ENCODE assay signal across 10 cellular contexts in genomic region chr13:51523082-51523518, GRCh38.
A peak's percentile ranks its signal among the peaks of the same experiment; 100 is the strongest.
DNase-seq lines count a peak whose midpoint lies in the region; ATAC-seq, FAIRE-seq and TF ChIP-seq lines count a peak whose summit lies in the region.
"Had no signal": no experiment of that assay in that cellular context is flagged by ENCODE, and none has a peak within 500 bp of the region (broad histone marks: within the 10 kb centered on the region; RNA-seq: fewer than 3 reads in every experiment).

No MANE protein-coding gene starts in this region.

- H4K20me1 ChIP-seq in PC-9 (ENCODE audit: insufficient read depth): no peaks in the 10 kb centered on the region
- H4K20me1 ChIP-seq in GM12878 (ENCODE audit: control insufficient read depth, insufficient read depth): no peaks in the 10 kb centered on the region

- H3K4me2 ChIP-seq in PC-9: peak overlapping the region; percentile 43
- H3K4me2 ChIP-seq in GM12878 (ENCODE audit: control insufficient read depth, insufficient read depth): no peak overlapping the region

- H3K4me1 Mint-ChIP-seq in natural killer cell: peaks cover 20 to 24% of the 10 kb centered on the region in 2 donors
- H3K4me1 Mint-ChIP-seq in type B pancreatic cell (ENCODE audit: unreplicated experiment): no peaks in the 10 kb centered on the region

- intact Hi-C loops in PC-9 (cut with micrococcal nuclease; ENCODE audit: unreplicated experiment): loop anchor here (5.0 kb wide), 1 partner anchor 71 kb away; the partner anchor contains the start of gene INTS6
- intact Hi-C loops in GM12878 (cut with micrococcal nuclease; ENCODE audit: unreplicated experiment): no loop called here
- intact Hi-C loops in natural killer cell (cut with micrococcal nuclease): no loop called here

- peaks cover 17% of the 10 kb centered on the region for H3F3A ChIP-seq in PC-9 (ENCODE audit: insufficient read depth, low read depth)

- H3K9me3 ChIP-seq in PC-9 (ENCODE audit: insufficient read depth, low read depth) (no peaks in the 10 kb centered on the region), GM12878 (replicated peaks; ENCODE audit: control insufficient read depth, insufficient read depth, low read length) (no peaks in the 10 kb centered on the region)
- H3K9me3 ChIP-seq: ascending aorta had no signal

- no peak for TF ChIP-seq RAD21 in GM12878 (IDR thresholded peaks at IDR 0.05; ENCODE audit: insufficient read depth, low read depth, low read length)

- TF ChIP-seq POLR2A in GM12878 (IDR thresholded peaks at IDR 0.05; ENCODE audit: low read depth, low read length): no peak

- no peak overlapping the region for H3K9ac ChIP-seq in GM12878 (ENCODE audit: control insufficient read depth, insufficient read depth, low read length)

- FAIRE-seq in GM12878 (lab: Jason Lieb, UNC): no peak
- no peak for FAIRE-seq in frontal cortex (lab: Jason Lieb, UNC)
- FAIRE-seq: GM18507 had no signal

- BruUV-seq in PC-9 (replicated peaks; lab: Mats Ljungman, UMichigan) (no TSS peak), GM12878 (replicated peaks; lab: Mats Ljungman, UMichigan) (no TSS peak)

- peak; percentile 71 for DNase-seq in Daoy (ENCODE audit: low read depth)
- peak; percentile 49 to 55 for DNase-seq in PC-9
- DNase-seq in GM12878 (ENCODE audit: low read depth, low spot score): no peak
- DNase-seq in natural killer cell: peak; percentile 33
- DNase-seq in frontal cortex (ENCODE audit: low spot score in 2 of 2): no peak
- DNase-seq in type B pancreatic cell (ENCODE audit: extremely low spot score, unreplicated experiment): no peak

- POLR2A ChIA-PET in PC-9 (lab: Charles Lee; ENCODE audit: unreplicated experiment): no interaction called here
- POLR2A ChIA-PET in GM12878 (lab: Charles Lee): no interaction called here

- H2AFZ ChIP-seq in PC-9: peak overlapping the region; percentile 73
- H2AFZ ChIP-seq in GM12878 (ENCODE audit: control insufficient read depth, low read depth, low read length): peak overlapping the region; percentile 28; the same call in 1 of the 2 replicates

- H3K36me3 ChIP-seq in PC-9 (ENCODE audit: low read depth) (no peaks in the 10 kb centered on the region), GM12878 (ENCODE audit: control insufficient read depth in 2 of 2, insufficient read depth in 2 of 2, low read length in 1 of 2) (no peaks in the 10 kb centered on the region)
- H3K36me3 ChIP-seq: ascending aorta had no signal

- TF ChIP-seq CTCF in PC-9 (conservative IDR thresholded peaks at IDR 0.05) (no peak), GM12878 (IDR thresholded peaks at IDR 0.05 in 2 of 3, conservative IDR thresholded peaks at IDR 0.05 in 1 of 3; ENCODE audit: control insufficient read depth in 2 of 3, extremely low read depth in 1 of 3, insufficient read depth in 1 of 3, low read depth in 3 of 3, low read length in 3 of 3) (no peak), natural killer cell (IDR thresholded peaks at IDR 0.05) (no peak), type B pancreatic cell (conservative IDR thresholded peaks at IDR 0.05) (no peak)

- H3K9me3 Mint-ChIP-seq in natural killer cell: peaks cover 0 to 2% of the 10 kb centered on the region in 2 donors
- no peaks in the 10 kb centered on the region for H3K9me3 Mint-ChIP-seq in type B pancreatic cell

- 30% methylated on average over 4 of the region's 4 CpGs for WGBS in GM12878 (ENCODE audit: insufficient coverage, insufficient replicate concordance, low lambda C conversion rate, missing lambda C conversion rate)

- ATAC-seq in GM12878 (0 out of 3 replicates have a peak, but pooled peaks have one; percentile 33), natural killer cell (peak; percentile 51 to 92 (median 75)), HG02852 (IDR thresholded peaks at IDR 0.05; ENCODE audit: unreplicated experiment) (no peak), GM19328 (IDR thresholded peaks at IDR 0.05; ENCODE audit: unreplicated experiment) (no peak)

- H3K27ac ChIP-seq in PC-9 (peak overlapping the region; percentile 95), GM12878 (ENCODE audit: control insufficient read depth, insufficient read depth) (no peak overlapping the region)
- H3K27ac ChIP-seq: ascending aorta had no signal

- no peaks in the 10 kb centered on the region for H3K27me3 ChIP-seq in PC-9 (ENCODE audit: insufficient read depth, low read depth)
- H3K27me3 ChIP-seq in GM12878 (replicated peaks in 1 of 2; ENCODE audit: control insufficient read depth in 2 of 2, insufficient read depth in 2 of 2, low read length in 1 of 2): no peaks in the 10 kb centered on the region
- H3K27me3 ChIP-seq: ascending aorta had no signal

- SMC1A ChIA-PET in GM12878 (lab: Charles Lee; ENCODE audit: uncharacterized antibody, unreplicated experiment): interaction anchor here (0.9 kb wide), 1 partner anchor 92 kb away, joined by 5 read pairs; no protein-coding TSS in a partner anchor

- RAD21 ChIA-PET in GM12878 (lab: Charles Lee; ENCODE audit: unreplicated experiment): no interaction called here

- H3K4me3 Mint-ChIP-seq in natural killer cell: peak overlapping the region; percentile 56
- H3K4me3 Mint-ChIP-seq in type B pancreatic cell: no peak overlapping the region

- peaks cover 57% of the 10 kb centered on the region for H3K4me1 ChIP-seq in PC-9 (replicated peaks; ENCODE audit: insufficient read depth)
- 0 out of 2 replicates have a peak, but pooled peaks cover 3% of the 10 kb centered on the region for H3K4me1 ChIP-seq in GM12878 (ENCODE audit: control insufficient read depth, insufficient read depth, low read length)
- H3K4me1 ChIP-seq: ascending aorta had no signal

- H3K9me2 ChIP-seq in PC-9 (ENCODE audit: insufficient read depth): no peaks in the 10 kb centered on the region

- in situ Hi-C loops in GM12878 (cut with MboI): no loop called here

- no peaks in the 10 kb centered on the region for H3K27me3 Mint-ChIP-seq in natural killer cell (ENCODE audit: low read depth in 2 of 2)
- no peaks in the 10 kb centered on the region for H3K27me3 Mint-ChIP-seq in type B pancreatic cell

- H3K4me3 ChIP-seq in PC-9 (no peak overlapping the region), GM12878 (no peak overlapping the region)
- H3K4me3 ChIP-seq: ascending aorta had no signal

- H3K27ac Mint-ChIP-seq in natural killer cell (peak overlapping the region; percentile 58 to 68), type B pancreatic cell (no peak overlapping the region)

- TF ChIP-seq EP300 in GM12878 (IDR thresholded peaks at IDR 0.05; ENCODE audit: borderline replicate concordance in 1 of 2, control insufficient read depth in 1 of 2, low read depth in 2 of 2, low read length in 2 of 2): no peak

- CTCF ChIA-PET in PC-9 (lab: Charles Lee) (no interaction called here), GM12878 (lab: Yijun Ruan, JAX) (interaction anchor here (0.6 kb wide), 1 partner anchor 32 kb away, joined by 3 read pairs; no protein-coding TSS in a partner anchor)

- no peaks in the 10 kb centered on the region for H3K36me3 Mint-ChIP-seq in natural killer cell
- H3K36me3 Mint-ChIP-seq in type B pancreatic cell: no peaks in the 10 kb centered on the region

- H3K79me2 ChIP-seq in PC-9 (ENCODE audit: low read depth) (no peaks in the 10 kb centered on the region), GM12878 (ENCODE audit: control insufficient read depth, insufficient read depth, low read length) (no peaks in the 10 kb centered on the region)

TF ChIP-seq in GM12878, 131 proteins besides CTCF, POLR2A, EP300 and RAD21:
- TF ChIP-seq MTA3 (IDR thresholded peaks at IDR 0.05; ENCODE audit: borderline replicate concordance, low read length) (no peak), KLF5 (IDR thresholded peaks at IDR 0.05; ENCODE audit: partially characterized antibody) (no peak), IKZF1 (conservative IDR thresholded peaks at IDR 0.05) (no peak)
- TF ChIP-seq, protein P1, sequence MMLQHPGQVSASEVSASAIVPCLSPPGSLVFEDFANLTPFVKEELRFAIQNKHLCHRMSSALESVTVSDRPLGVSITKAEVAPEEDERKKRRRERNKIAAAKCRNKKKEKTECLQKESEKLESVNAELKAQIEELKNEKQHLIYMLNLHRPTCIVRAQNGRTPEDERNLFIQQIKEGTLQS (IDR thresholded peaks at IDR 0.05; ENCODE audit: borderline replicate concordance, extremely low read depth, low read depth, low read length): no peak

Comparison
In these comparisons a context has a peak if more than half of its experiments do, and no peak if none do; other contexts are left out.
1. DNase-seq: peak in Daoy (single experiment), PC-9 (2 of 2) and natural killer cell (single experiment); none in GM12878 (single experiment), frontal cortex (0 of 2) and type B pancreatic cell (single experiment).
2. ATAC-seq: peak in GM12878 (single experiment) and natural killer cell (3 of 3); none in HG02852 (single experiment) and GM19328 (single experiment).